In the genomic region with DNA sequence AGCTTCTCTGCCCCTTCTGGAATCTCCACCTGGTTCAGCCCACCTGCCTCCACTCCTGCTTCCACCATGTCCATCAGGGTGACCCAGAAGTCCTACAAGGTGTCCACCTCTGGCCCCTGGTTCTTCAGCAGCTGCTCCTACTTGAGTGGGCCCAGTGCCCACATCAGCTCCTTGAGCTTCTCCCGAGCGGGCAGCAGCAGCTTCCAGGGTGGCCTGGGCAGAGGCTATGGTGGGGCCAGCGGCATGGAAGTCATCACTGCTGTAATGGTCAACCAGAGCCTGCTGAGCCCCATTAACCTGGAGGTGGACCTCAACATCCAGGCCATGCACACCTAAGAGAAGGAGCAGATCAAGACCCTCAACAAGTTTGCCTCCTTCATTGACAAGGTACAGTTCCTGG, we compare ENCODE assay signal across 33 cellular contexts.
"Had no signal": no experiment of that assay in that cellular context is flagged by ENCODE, and none has a peak within 500 bp of the region (broad histone marks: within the 10 kb centered on the region; RNA-seq: fewer than 3 reads in every experiment).

No MANE protein-coding gene starts in this region.

- DNase-seq: Karpas-422, Kasumi-1, MG63, MM.1S, MV-4-11, NCI-H1048, NCI-H1092, NCI-H1092 treated with DMSO at 0.1 percent for 48 hours, NCI-H1105, NCI-H1105 treated with DMSO at 0.1 percent for 48 hours, NCI-H1417, NCI-H1417 treated with DMSO at 0.1 percent for 48 hours, NCI-H1436, NCI-H1436 treated with DMSO at 0.1 percent for 48 hours, NCI-H146, NCI-H1694, NCI-H187, NCI-H187 treated with DMSO at 0.1 percent for 48 hours, NCI-H1930, NCI-H2029, NCI-H2029 treated with DMSO at 0.1 percent for 48 hours, NCI-H2081, NCI-H2081 treated with DMSO at 0.1 percent for 48 hours, NCI-H2107, NCI-H2171, NCI-H2171 treated with DMSO at 0.1 percent for 48 hours, NCI-H2227 treated with DMSO at 0.1 percent for 48 hours, NCI-H226, NCI-H345, NCI-H446, NCI-H446 treated with DMSO at 0.1 percent for 48 hours, NCI-H510A, NCI-H510A treated with DMSO at 0.1 percent for 48 hours had no signal
